ENCODE assay signal across 1 cellular context in the genomic region with DNA sequence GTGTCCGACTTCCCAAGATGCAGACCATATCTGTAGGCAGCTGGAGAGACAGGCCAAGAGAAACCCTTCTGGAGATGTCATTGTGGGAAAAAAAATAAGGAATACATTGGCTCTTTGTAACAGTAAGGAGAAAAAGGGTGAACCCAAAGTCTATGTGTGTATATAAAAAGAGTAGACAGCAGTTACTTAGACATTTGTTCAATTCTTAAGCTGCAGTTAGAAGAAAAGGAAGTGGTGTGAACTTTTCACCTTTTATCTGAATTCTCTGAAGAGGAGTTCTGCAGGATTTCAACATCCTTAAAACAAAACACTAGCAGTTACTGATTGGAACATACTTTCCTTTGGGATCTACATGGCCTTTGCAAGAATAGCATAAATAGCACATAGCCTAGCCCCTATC.
TF ChIP-seq lines count a peak whose summit lies in the region.

No MANE protein-coding gene starts in this region.

TF ChIP-seq in K562, 482 proteins besides CTCF, POLR2A, EP300 and RAD21 (continued from another document):
- TF ChIP-seq NR2C1 (IDR thresholded peaks at IDR 0.05), result no peak; the same call in 1 of the 2 replicates
- peak; percentile 59; the same call in 1 of the 2 replicates for TF ChIP-seq NR2C1 (tag; IDR thresholded peaks at IDR 0.05)
- no peak for TF ChIP-seq NCOA4 (IDR thresholded peaks at IDR 0.05; ENCODE audit: partially characterized antibody)
- TF ChIP-seq SPI1 (IDR thresholded peaks at IDR 0.05; ENCODE audit: borderline replicate concordance, low read depth, low read length), result peak; percentile 91
- TF ChIP-seq ZFP1 (CRISPR knock-in tag; IDR thresholded peaks at IDR 0.05), result no peak
- TF ChIP-seq NR2C2 (CRISPR knock-in tag; IDR thresholded peaks at IDR 0.05), result no peak
- TF ChIP-seq NR2C2 (tag; IDR thresholded peaks at IDR 0.05), result peak; percentile 84
- no peak for TF ChIP-seq MAFK (IDR thresholded peaks at IDR 0.05; ENCODE audit: low read length)
- TF ChIP-seq TRIM28 (IDR thresholded peaks at IDR 0.05), result no peak
- no peak for TF ChIP-seq RBM15 (IDR thresholded peaks at IDR 0.05; ENCODE audit: insufficient read depth, low read length)
- peak; percentile 19 for TF ChIP-seq NCOR1 (IDR thresholded peaks at IDR 0.05)
- TF ChIP-seq SMARCA4 (IDR thresholded peaks at IDR 0.05), result peak; percentile 78
- TF ChIP-seq, protein P1, sequence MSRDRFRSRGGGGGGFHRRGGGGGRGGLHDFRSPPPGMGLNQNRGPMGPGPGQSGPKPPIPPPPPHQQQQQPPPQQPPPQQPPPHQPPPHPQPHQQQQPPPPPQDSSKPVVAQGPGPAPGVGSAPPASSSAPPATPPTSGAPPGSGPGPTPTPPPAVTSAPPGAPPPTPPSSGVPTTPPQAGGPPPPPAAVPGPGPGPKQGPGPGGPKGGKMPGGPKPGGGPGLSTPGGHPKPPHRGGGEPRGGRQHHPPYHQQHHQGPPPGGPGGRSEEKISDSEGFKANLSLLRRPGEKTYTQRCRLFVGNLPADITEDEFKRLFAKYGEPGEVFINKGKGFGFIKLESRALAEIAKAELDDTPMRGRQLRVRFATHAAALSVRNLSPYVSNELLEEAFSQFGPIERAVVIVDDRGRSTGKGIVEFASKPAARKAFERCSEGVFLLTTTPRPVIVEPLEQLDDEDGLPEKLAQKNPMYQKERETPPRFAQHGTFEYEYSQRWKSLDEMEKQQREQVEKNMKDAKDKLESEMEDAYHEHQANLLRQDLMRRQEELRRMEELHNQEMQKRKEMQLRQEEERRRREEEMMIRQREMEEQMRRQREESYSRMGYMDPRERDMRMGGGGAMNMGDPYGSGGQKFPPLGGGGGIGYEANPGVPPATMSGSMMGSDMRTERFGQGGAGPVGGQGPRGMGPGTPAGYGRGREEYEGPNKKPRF (IDR thresholded peaks at IDR 0.05; ENCODE audit: low read depth, low read length), result no peak
TF ChIP-seq in K562: peak in this region for 47.
